Comparison of ENCODE assay signal across 23 cellular contexts in genomic region chr10:132037676-132037975, GRCh38. TPM values are rescaled to one million over a fixed set of nuclear protein-coding genes. Genes with fewer than 3 reads are reported as not detected.
DNase-seq lines count a peak whose midpoint lies in the region; ATAC-seq and TF ChIP-seq lines count a peak whose summit lies in the region.
"Had no signal": no experiment of that assay in that cellular context is flagged by ENCODE, and none has a peak within 500 bp of the region (broad histone marks: within the 10 kb centered on the region; RNA-seq: fewer than 3 reads in every experiment).

No MANE protein-coding gene starts in this region.

- no peak overlapping the region for H3K27ac ChIP-seq in psoas muscle
- H3K27ac ChIP-seq: BLaER1 treated with 17β-estradiol and CSF1 and Interleukin-3, amounts not matched to agents 10 nM and 100 nM; pancreas; upper lobe of right lung had no signal

- H3K4me3 ChIP-seq in psoas muscle (no peak overlapping the region), foreskin fibroblast (ENCODE audit: low read depth in 1 of 2, low read length in 2 of 2) (no peak overlapping the region)
- H3K4me3 ChIP-seq: GM12878, lung, MG63, upper lobe of right lung had no signal

- 61 to 70% (median 66%) methylated on average over 10 of the region's 10 CpGs for WGBS in psoas muscle, 3 donors

- H3K4me1 ChIP-seq in psoas muscle = peaks cover 3% of the 10 kb centered on the region
- H3K4me1 ChIP-seq: pancreas, upper lobe of right lung had no signal

- H3K36me3 Mint-ChIP-seq in activated naive CD8-positive, alpha-beta T cell = no peaks in the 10 kb centered on the region
- H3K36me3 Mint-ChIP-seq in activated naive CD8-positive, alpha-beta T cell treated with anti-CD3 and anti-CD28 coated beads for 36 hours = no peaks in the 10 kb centered on the region
- no peaks in the 10 kb centered on the region for H3K36me3 Mint-ChIP-seq in mesothelial cell of epicardium
- H3K36me3 Mint-ChIP-seq: activated CD8-positive, alpha-beta memory T cell treated with anti-CD3 and anti-CD28 coated beads, Interleukin-2, amount 10 ng/mL, durations not matched to agents 7 days and 5 days had no signal

- H3K4me1 Mint-ChIP-seq in activated naive CD8-positive, alpha-beta T cell (ENCODE audit: low read depth) = peaks cover 8% of the 10 kb centered on the region
- H3K4me1 Mint-ChIP-seq in activated naive CD8-positive, alpha-beta T cell treated with anti-CD3 and anti-CD28 coated beads for 36 hours = peaks cover 3% of the 10 kb centered on the region
- H3K4me1 Mint-ChIP-seq in mesothelial cell of epicardium = peaks cover 9% of the 10 kb centered on the region

- intact Hi-C loops in psoas muscle (cut with DNase I) = loop anchor here (5.0 to 10.0 kb wide), 2 partner anchors 105 to 107 kb away; no protein-coding TSS in a partner anchor

- H3K9me3 Mint-ChIP-seq in activated naive CD8-positive, alpha-beta T cell (ENCODE audit: low read depth) = no peaks in the 10 kb centered on the region
- H3K9me3 Mint-ChIP-seq in activated naive CD8-positive, alpha-beta T cell treated with anti-CD3 and anti-CD28 coated beads for 36 hours = no peaks in the 10 kb centered on the region
- no peaks in the 10 kb centered on the region for H3K9me3 Mint-ChIP-seq in mesothelial cell of epicardium
- H3K9me3 Mint-ChIP-seq: stimulated activated naive CD8-positive, alpha-beta T cell treated with anti-CD3 and anti-CD28 coated beads, Interleukin-15, Interleukin-2, amounts not matched to agents 100 ng/mL and 50 ng/mL, for 24 hours had no signal

- H3K9me3 ChIP-seq in psoas muscle = no peaks in the 10 kb centered on the region
- H3K9me3 ChIP-seq: BLaER1 treated with 17β-estradiol and CSF1 and Interleukin-3, amounts not matched to agents 10 nM and 100 nM; MG63; pancreas; upper lobe of right lung had no signal

- ATAC-seq in psoas muscle = no peak
- ATAC-seq: activated CD8-positive, alpha-beta memory T cell treated with anti-CD3 and anti-CD28 coated beads, Interleukin-2, amount 10 ng/mL, durations not matched to agents 7 days and 5 days; GM12878; upper lobe of right lung had no signal

- peak overlapping the region; percentile 72 for H3K4me3 Mint-ChIP-seq in activated naive CD8-positive, alpha-beta T cell
- H3K4me3 Mint-ChIP-seq in activated naive CD8-positive, alpha-beta T cell treated with anti-CD3 and anti-CD28 coated beads for 36 hours = no peak overlapping the region
- peak overlapping the region; percentile 73 for H3K4me3 Mint-ChIP-seq in mesothelial cell of epicardium
- H3K4me3 Mint-ChIP-seq: activated CD8-positive, alpha-beta memory T cell treated with anti-CD3 and anti-CD28 coated beads, Interleukin-2, amount 10 ng/mL, durations not matched to agents 7 days and 5 days had no signal

- H3K27me3 ChIP-seq in psoas muscle (ENCODE audit: insufficient read depth in 3 of 3, low read length in 2 of 3) = peaks cover 0 to 21% (median 0%) of the 10 kb centered on the region in 3 donors

- TF ChIP-seq CTCF in mesothelial cell of epicardium (IDR thresholded peaks at IDR 0.05; ENCODE audit: unreplicated experiment) (no peak), psoas muscle (IDR thresholded peaks at IDR 0.05) (no peak), foreskin fibroblast (IDR thresholded peaks at IDR 0.05; ENCODE audit: low read depth, low read length) (no peak)

- no peaks in the 10 kb centered on the region for H3K36me3 ChIP-seq in psoas muscle (ENCODE audit: insufficient read depth in 1 of 2, low read depth in 1 of 2)
- H3K36me3 ChIP-seq: BLaER1 treated with 17β-estradiol and CSF1 and Interleukin-3, amounts not matched to agents 10 nM and 100 nM; MG63; pancreas; upper lobe of right lung had no signal

- no peak overlapping the region for H3K27ac Mint-ChIP-seq in activated naive CD8-positive, alpha-beta T cell
- no peak overlapping the region for H3K27ac Mint-ChIP-seq in activated naive CD8-positive, alpha-beta T cell treated with anti-CD3 and anti-CD28 coated beads for 36 hours
- H3K27ac Mint-ChIP-seq in mesothelial cell of epicardium = no peak overlapping the region
- H3K27ac Mint-ChIP-seq: activated CD8-positive, alpha-beta memory T cell treated with anti-CD3 and anti-CD28 coated beads, Interleukin-2, amount 10 ng/mL, durations not matched to agents 7 days and 5 days; stimulated activated naive CD8-positive, alpha-beta T cell treated with anti-CD3 and anti-CD28 coated beads, Interleukin-15, Interleukin-2, amounts not matched to agents 100 ng/mL and 50 ng/mL, for 24 hours had no signal

- peaks cover 32% of the 10 kb centered on the region for H3K27me3 Mint-ChIP-seq in activated naive CD8-positive, alpha-beta T cell
- H3K27me3 Mint-ChIP-seq in activated naive CD8-positive, alpha-beta T cell treated with anti-CD3 and anti-CD28 coated beads for 36 hours = peaks cover 63% of the 10 kb centered on the region
- H3K27me3 Mint-ChIP-seq in mesothelial cell of epicardium (ENCODE audit: low read depth) = peaks cover 93% of the 10 kb centered on the region

- no peak for DNase-seq in activated naive CD8-positive, alpha-beta T cell treated with anti-CD3 and anti-CD28 coated beads for 36 hours
- DNase-seq in ecto neural progenitor cell (ENCODE audit: low spot score) = peak; percentile 80
- DNase-seq in mesothelial cell of epicardium (ENCODE audit: low spot score in 2 of 2, unreplicated experiment in 2 of 2) = no peak
- no peak for DNase-seq in psoas muscle
- no peak for DNase-seq in foreskin fibroblast
- no peak for DNase-seq in AG08396 (ENCODE audit: low spot score)
- no peak for DNase-seq in EL
- DNase-seq: activated CD8-positive, alpha-beta memory T cell treated with anti-CD3 and anti-CD28 coated beads, Interleukin-2, amount 10 ng/mL, durations not matched to agents 7 days and 5 days; effector CD4-positive, alpha-beta T cell; HCEC 1CT; MG63; NCI-H1694 treated with DMSO at 0.1 percent for 48 hours; NCI-H446 treated with DMSO at 0.1 percent for 48 hours; NK-92 treated with Interleukin-12 subunit alpha and Interleukin-12 subunit beta, amount 100 ng/mL, for 24 hours; stimulated activated CD4-positive, alpha-beta T cell treated with anti-CD3 and anti-CD28 coated beads, Interleukin-2, amount 100 ng/mL, for 24 hours; upper lobe of right lung had no signal

RNA-seq across cellular contexts. Expression of gene JAKMIP3, which starts 28.1 kb away (rescaled TPM):
- total RNA-seq in activated naive CD8-positive, alpha-beta T cell treated with anti-CD3 and anti-CD28 coated beads for 36 hours = under 1 TPM; 0.21 to 0.28 TPM
- 1.2 to 1.4 TPM (median 1.3 TPM) in 3 replicates for total RNA-seq in mesothelial cell of epicardium
- total RNA-seq in psoas muscle = 1 to 10 TPM in 1 of 4 donors, under 1 TPM in 3; 0.49 to 1.7 (median 0.54) TPM
- polyA plus RNA-seq in psoas muscle = under 1 TPM; 0.12 to 0.86 (median 0.37) TPM
- total RNA-seq: GM12878, RPMI7951 had no signal

RNA-seq across cellular contexts. Expression of gene BNIP3, which starts 55.9 kb away (rescaled TPM):
- total RNA-seq in activated naive CD8-positive, alpha-beta T cell treated with anti-CD3 and anti-CD28 coated beads for 36 hours = 100 to 1,000 TPM; 115 to 121 TPM
- total RNA-seq in mesothelial cell of epicardium = 50.8 to 57.2 TPM (median 53.0 TPM) in 3 replicates
- 100 to 1,000 TPM in 3 of 4 donors, 10 to 100 TPM in 1; 93.5 to 165 (median 151) TPM for total RNA-seq in psoas muscle
- 100 to 1,000 TPM in 2 of 3 donors, 10 to 100 TPM in 1; 85.9 to 210 (median 133) TPM for polyA plus RNA-seq in psoas muscle
